ENCODE assay signal across 27 cellular contexts in genomic region chrX:23864719-23865349, GRCh38. TPM values are rescaled to one million over a fixed set of nuclear protein-coding genes. Genes with fewer than 3 reads are reported as not detected.
"Had no signal": no experiment of that assay in that cellular context is flagged by ENCODE, and none has a peak within 500 bp of the region (broad histone marks: within the 10 kb centered on the region; RNA-seq: fewer than 3 reads in every experiment).

No MANE protein-coding gene starts in this region.

- ATAC-seq: activated T-cell treated with anti-CD3 and anti-CD28 coated beads, Interleukin-2, amount 50 U/mL, for 4 hours; PC-3 had no signal

- DNase-seq: activated CD4-positive, alpha-beta memory T cell treated with anti-CD3 and anti-CD28 coated beads for 36 hours; activated CD4-positive, alpha-beta T cell treated with anti-CD3 and anti-CD28 coated beads, Interleukin-2, amount 10 ng/mL, durations not matched to agents 7 days and 5 days; activated CD4-positive, CD25-positive, alpha-beta regulatory T cell; activated CD8-positive, alpha-beta memory T cell treated with anti-CD3 and anti-CD28 coated beads for 24 hours; activated effector memory CD4-positive, alpha-beta T cell treated with anti-CD3 and anti-CD28 coated beads, Interleukin-2, amount 50 U/mL, for 16 hours; activated naive CD4-positive, alpha-beta T cell treated with Interleukin-2 at 50 U/mL for 16 hours; activated T-cell treated with anti-CD3 and anti-CD28 coated beads, Interleukin-2, amount 50 U/mL, for 4 hours; amygdala; MG63; MV-4-11; NCI-H1092 treated with DMSO at 0.1 percent for 48 hours; NCI-H146; NCI-H187 treated with DMSO at 0.1 percent for 48 hours; NCI-H2081 treated with DMSO at 0.1 percent for 48 hours; NCI-H2171 treated with DMSO at 0.1 percent for 48 hours; NCI-H510A treated with DMSO at 0.1 percent for 48 hours; NCI-H774; NK-92 treated with Interleukin-12 subunit alpha and Interleukin-12 subunit beta, amount 100 ng/mL, for 24 hours; PC-3; SHP77 treated with DMSO at 0.1 percent for 48 hours had no signal

- H3K27me3 ChIP-seq: MG63 had no signal

- H3K9me3 ChIP-seq: MG63 had no signal

- H3K27ac Mint-ChIP-seq: activated CD4-positive, alpha-beta memory T cell treated with anti-CD3 and anti-CD28 coated beads for 36 hours; activated CD4-positive, alpha-beta T cell treated with anti-CD3 and anti-CD28 coated beads, Interleukin-2, amount 10 ng/mL, durations not matched to agents 7 days and 5 days; activated naive CD8-positive, alpha-beta T cell; brain; T-helper 1 cell treated with Interleukin-12 subunit alpha and Interleukin-12 subunit beta and Interleukin-4 antibody, amounts not matched to agents 30 μg/mL and 1 μg/mL, for 36 hours had no signal

- H3K9me3 Mint-ChIP-seq: activated CD4-positive, alpha-beta memory T cell treated with anti-CD3 and anti-CD28 coated beads for 36 hours; activated CD4-positive, alpha-beta T cell treated with anti-CD3 and anti-CD28 coated beads, Interleukin-2, amount 10 ng/mL, durations not matched to agents 7 days and 5 days; activated T-cell treated with anti-CD3 and anti-CD28 coated beads, Interleukin-2, amount 50 U/mL, for 4 hours; brain; central memory CD8-positive, alpha-beta T cell; T-helper 1 cell treated with Interleukin-12 subunit alpha and Interleukin-12 subunit beta and Interleukin-4 antibody, amounts not matched to agents 30 μg/mL and 1 μg/mL, for 36 hours had no signal

- H3K4me3 ChIP-seq: MG63 had no signal

- H3K36me3 ChIP-seq: MG63 had no signal

- FAIRE-seq: astrocyte, RCC 7860, TTC549 had no signal

RNA-seq across cellular contexts. Expression of gene CXorf58, which starts 43.0 kb away (rescaled TPM):
- total RNA-seq: activated CD4-positive, alpha-beta T cell treated with anti-CD3 and anti-CD28 coated beads, Interleukin-2, amount 10 ng/mL, durations not matched to agents 7 days and 5 days; astrocyte; PC-3 had no signal
